30 cellular contexts compared by ENCODE assay signal in genomic region chr10:114028425-114028824, GRCh38. TPM values are rescaled to one million over a fixed set of nuclear protein-coding genes. Genes with fewer than 3 reads are reported as not detected.
"Had no signal": no experiment of that assay in that cellular context is flagged by ENCODE, and none has a peak within 500 bp of the region (broad histone marks: within the 10 kb centered on the region; RNA-seq: fewer than 3 reads in every experiment).

No MANE protein-coding gene starts in this region.

- ATAC-seq: activated CD4-positive, alpha-beta T cell treated with anti-CD3 and anti-CD28 coated beads for 36 hours; activated naive CD8-positive, alpha-beta T cell treated with anti-CD3 and anti-CD28 coated beads, Interleukin-2, amount 50 U/mL, for 24 hours; activated T-cell treated with anti-CD3 and anti-CD28 coated beads, Interleukin-2, amount 50 U/mL, for 4 hours; activated T-helper 17 cell treated with anti-CD3 and anti-CD28 coated beads, Interleukin-2, amount 50 U/mL, for 72 hours; foreskin keratinocyte; gastrocnemius medialis; heart left ventricle had no signal

- H3K4me3 Mint-ChIP-seq: activated CD4-positive, alpha-beta memory T cell treated with anti-CD3 and anti-CD28 coated beads, Interleukin-2, amount 10 ng/mL, durations not matched to agents 7 days and 5 days; activated CD4-positive, alpha-beta T cell treated with anti-CD3 and anti-CD28 coated beads for 36 hours; activated CD4-positive, alpha-beta T cell treated with anti-CD3 and anti-CD28 coated beads, Interleukin-2, amount 10 ng/mL, durations not matched to agents 24 days and 14 days; activated naive CD4-positive, alpha-beta T cell treated with anti-CD3 and anti-CD28 coated beads, Interleukin-2, amount 50 U/mL, for 24 hours; activated naive CD8-positive, alpha-beta T cell treated with anti-CD3 and anti-CD28 coated beads for 36 hours; activated naive CD8-positive, alpha-beta T cell treated with anti-CD3 and anti-CD28 coated beads, Interleukin-2, amount 50 U/mL, for 24 hours; activated T-cell treated with anti-CD3 and anti-CD28 coated beads, Interleukin-2, amount 50 U/mL, for 4 hours; activated T-helper 17 cell treated with anti-CD3 and anti-CD28 coated beads, Interleukin-2, amount 50 U/mL, for 72 hours; brain had no signal

- H3K4me3 ChIP-seq: adrenal gland, ascending aorta, breast epithelium, cardiac muscle cell, colonic mucosa, esophagus muscularis mucosa, gastrocnemius medialis, heart left ventricle had no signal

- H3K27me3 ChIP-seq: adrenal gland, ascending aorta, breast epithelium, cardiac muscle cell, colonic mucosa, esophagus muscularis mucosa, foreskin keratinocyte, gastrocnemius medialis, heart left ventricle had no signal

- H3K27ac Mint-ChIP-seq: activated CD4-positive, alpha-beta memory T cell treated with anti-CD3 and anti-CD28 coated beads, Interleukin-2, amount 10 ng/mL, durations not matched to agents 7 days and 5 days; activated CD4-positive, alpha-beta T cell treated with anti-CD3 and anti-CD28 coated beads for 36 hours; activated CD4-positive, alpha-beta T cell treated with anti-CD3 and anti-CD28 coated beads, Interleukin-2, amount 10 ng/mL, durations not matched to agents 24 days and 14 days; activated naive CD4-positive, alpha-beta T cell treated with anti-CD3 and anti-CD28 coated beads, Interleukin-2, amount 50 U/mL, for 24 hours; activated naive CD8-positive, alpha-beta T cell treated with anti-CD3 and anti-CD28 coated beads for 36 hours; activated naive CD8-positive, alpha-beta T cell treated with anti-CD3 and anti-CD28 coated beads, Interleukin-2, amount 50 U/mL, for 24 hours; activated T-helper 17 cell treated with anti-CD3 and anti-CD28 coated beads, Interleukin-2, amount 50 U/mL, for 72 hours; brain had no signal

- H3K36me3 ChIP-seq: adrenal gland, ascending aorta, breast epithelium, cardiac muscle cell, colonic mucosa, esophagus muscularis mucosa, gastrocnemius medialis, heart left ventricle had no signal

- DNase-seq: activated CD4-positive, alpha-beta memory T cell treated with anti-CD3 and anti-CD28 coated beads, Interleukin-2, amount 10 ng/mL, durations not matched to agents 7 days and 5 days; activated CD4-positive, alpha-beta T cell treated with anti-CD3 and anti-CD28 coated beads for 36 hours; activated CD4-positive, alpha-beta T cell treated with anti-CD3 and anti-CD28 coated beads, Interleukin-2, amount 10 ng/mL, durations not matched to agents 24 days and 14 days; activated CD4-positive, CD25-positive, alpha-beta regulatory T cell; activated CD4-positive, CD25-positive, alpha-beta regulatory T cell treated with anti-CD3 and anti-CD28 coated beads, Interleukin-2, amount 50 U/mL, for 72 hours; activated CD8-positive, alpha-beta memory T cell treated with anti-CD3 and anti-CD28 coated beads, Interleukin-2, amount 50 U/mL, for 48 hours; activated effector memory CD4-positive, alpha-beta T cell treated with Interleukin-2 at 50 U/mL for 16 hours; activated gamma-delta T cell treated with Interleukin-2 at 50 U/mL for 16 hours; activated naive CD4-positive, alpha-beta T cell treated with Interleukin-2 at 50 U/mL for 16 hours; activated naive CD8-positive, alpha-beta T cell treated with anti-CD3 and anti-CD28 coated beads for 36 hours; activated naive CD8-positive, alpha-beta T cell treated with anti-CD3 and anti-CD28 coated beads, Interleukin-2, amount 50 U/mL, for 24 hours; activated T-cell treated with anti-CD3 and anti-CD28 coated beads for 4 hours; activated T-cell treated with anti-CD3 and anti-CD28 coated beads, Interleukin-2, amount 50 U/mL, for 4 hours; adrenal gland; central memory CD4-positive, alpha-beta T cell; cerebellar nuclear complex; colonic mucosa; effector CD8-positive, alpha-beta T cell; foreskin keratinocyte; gastrocnemius medialis; glutamatergic neuron; heart left ventricle; T-helper 2 cell had no signal

- H3K9me3 Mint-ChIP-seq: activated naive CD4-positive, alpha-beta T cell treated with anti-CD3 and anti-CD28 coated beads, Interleukin-2, amount 50 U/mL, for 24 hours; activated naive CD8-positive, alpha-beta T cell treated with anti-CD3 and anti-CD28 coated beads, Interleukin-2, amount 50 U/mL, for 24 hours; activated T-cell treated with anti-CD3 and anti-CD28 coated beads, Interleukin-2, amount 50 U/mL, for 4 hours; activated T-helper 17 cell treated with anti-CD3 and anti-CD28 coated beads, Interleukin-2, amount 50 U/mL, for 72 hours had no signal

- H3K27ac ChIP-seq: adrenal gland, ascending aorta, breast epithelium, cardiac muscle cell, colonic mucosa, esophagus muscularis mucosa, gastrocnemius medialis, heart left ventricle had no signal

- H3K36me3 Mint-ChIP-seq: activated naive CD4-positive, alpha-beta T cell treated with anti-CD3 and anti-CD28 coated beads, Interleukin-2, amount 50 U/mL, for 24 hours; activated naive CD8-positive, alpha-beta T cell treated with anti-CD3 and anti-CD28 coated beads for 36 hours; brain had no signal

- H3K9me3 ChIP-seq: adrenal gland, ascending aorta, breast epithelium, colonic mucosa, esophagus muscularis mucosa, gastrocnemius medialis, heart left ventricle had no signal

- H3K4me1 ChIP-seq: adrenal gland, ascending aorta, breast epithelium, gastrocnemius medialis had no signal

RNA-seq across cellular contexts. Expression of gene ADRB1, which starts 15.2 kb away (rescaled TPM):
- total RNA-seq: activated CD4-positive, alpha-beta T cell treated with anti-CD3 and anti-CD28 coated beads for 36 hours; activated CD4-positive, alpha-beta T cell treated with anti-CD3 and anti-CD28 coated beads, Interleukin-2, amount 10 ng/mL, durations not matched to agents 24 days and 14 days; activated T-helper 17 cell treated with anti-CD3 and anti-CD28 coated beads, Interleukin-2, amount 50 U/mL, for 72 hours; ascending aorta had no signal
